In genomic region chr6:134180540-134180939, GRCh38 we compare ENCODE assay signal across 5 cellular contexts.
DNase-seq lines count a peak whose midpoint lies in the region; ATAC-seq and TF ChIP-seq lines count a peak whose summit lies in the region.
"Not testable (repeated sequence)": the region's sequence is repeated elsewhere in the genome, so short reads cannot be mapped to it uniquely, and the experiment has no call there.

No MANE protein-coding gene starts in this region.

- H2AK5ac ChIP-seq in IMR-90 (ENCODE audit: low read depth, low read length) = not testable (repeated sequence)

- intact Hi-C loops in IMR-90 (cut with micrococcal nuclease) = not testable (repeated sequence)
- intact Hi-C loops in dorsolateral prefrontal cortex (cut with DNase I) = loop anchor here (5.0 to 10.0 kb wide), 2 partner anchors 74 to 77 kb away; no protein-coding TSS in a partner anchor

- H3K9me3 ChIP-seq in IMR-90 (ENCODE audit: control insufficient read depth, insufficient read depth, low read length); parathyroid adenoma (ENCODE audit: control insufficient read depth, low read length): not testable (repeated sequence)

- not testable (repeated sequence) for H3K9ac ChIP-seq in IMR-90 (ENCODE audit: low read depth, low read length)
- peak overlapping the region; percentile 13 for H3K9ac ChIP-seq in parathyroid adenoma

- H3K27me3 Mint-ChIP-seq in WTC11 (ENCODE audit: low read depth) = peaks cover 21% of the 10 kb centered on the region

- peaks cover 8 to 11% of the 10 kb centered on the region in 2 experiments for H3K79me1 ChIP-seq in IMR-90 (ENCODE audit: low read depth in 1 of 2, low read length in 2 of 2)

- H2BK15ac ChIP-seq in IMR-90 (ENCODE audit: low read depth, low read length) = not testable (repeated sequence)

- H3K4me1 ChIP-seq in IMR-90 (ENCODE audit: control insufficient read depth, insufficient read depth, low read length) = not testable (repeated sequence)
- H3K4me1 ChIP-seq in parathyroid adenoma = peaks cover 68% of the 10 kb centered on the region

- not testable (repeated sequence) for TF ChIP-seq POLR2A in IMR-90 (IDR thresholded peaks at IDR 0.05; ENCODE audit: low read depth, low read length)

- not testable (repeated sequence) for H3K4me3 Mint-ChIP-seq in WTC11

- H4K91ac ChIP-seq in IMR-90 (ENCODE audit: insufficient read depth, low read depth, low read length) = 0 out of 2 replicates have a peak overlapping the region, but pooled peaks have one; percentile 17

- H4K8ac ChIP-seq in IMR-90 (ENCODE audit: low read depth in 2 of 2, low read length in 2 of 2) = not testable (repeated sequence)

- ATAC-seq in IMR-90 (ENCODE audit: low read depth); WTC11: not testable (repeated sequence)

- H3K4me2 ChIP-seq in IMR-90 (ENCODE audit: low read depth, low read length); parathyroid adenoma (ENCODE audit: low read length): not testable (repeated sequence)

- H4K5ac ChIP-seq in IMR-90 (ENCODE audit: low read depth, low read length) = not testable (repeated sequence)

- CTCF ChIA-PET in IMR-90 (lab: Yijun Ruan, JAX) = not testable (repeated sequence)
- CTCF ChIA-PET in WTC11 (lab: Charles Lee) = interaction anchor here (1.4 to 2.0 kb wide), 2 partner anchors 137 to 702 kb away, joined by 4 read pairs; partner anchors contain the start of gene SGK1

- H3K14ac ChIP-seq in IMR-90 (replicated peaks; ENCODE audit: low read depth, low read length) = not testable (repeated sequence)

- not testable (repeated sequence) for TF ChIP-seq RAD21 in IMR-90 (IDR thresholded peaks at IDR 0.05; ENCODE audit: low read length)

- POLR2A ChIA-PET in IMR-90 (lab: Charles Lee; ENCODE audit: unreplicated experiment); WTC11 (lab: Charles Lee): not testable (repeated sequence)

- not testable (repeated sequence) for H3K23ac ChIP-seq in IMR-90 (ENCODE audit: low read depth, low read length)

- dilution Hi-C loops in IMR-90 (cut with HindIII; ENCODE audit: low sequenced_read_pairs, unreplicated experiment) = not testable (repeated sequence)

- not testable (repeated sequence) for H2BK20ac ChIP-seq in IMR-90 (ENCODE audit: low read depth, low read length)

- TF ChIP-seq CTCF in IMR-90 (conservative IDR thresholded peaks at IDR 0.05; ENCODE audit: low read depth, low read length); WTC11 (IDR thresholded peaks at IDR 0.05); dorsolateral prefrontal cortex (IDR thresholded peaks at IDR 0.05 in 54 of 56, conservative IDR thresholded peaks at IDR 0.05 in 2 of 56; ENCODE audit: low read depth in 1 of 56, partially characterized antibody in 56 of 56); parathyroid adenoma (IDR thresholded peaks at IDR 0.05): not testable (repeated sequence)

- not testable (repeated sequence) for H2AK9ac ChIP-seq in IMR-90 (replicated peaks; ENCODE audit: low read depth, low read length, poor library complexity)

- H3K27ac ChIP-seq in IMR-90 (ENCODE audit: insufficient read depth, low read length) = not testable (repeated sequence)
- H3K27ac ChIP-seq in dorsolateral prefrontal cortex (peak overlapping the region in 41 of 59 donors; percentile 7 to 100 (median 69)), parathyroid adenoma (peak overlapping the region; percentile 100), temporal lobe (ENCODE audit: low read depth, low read length) (peak overlapping the region; percentile 50)

- H3K9me3 Mint-ChIP-seq in WTC11 = not testable (repeated sequence)

- peaks cover 55% of the 10 kb centered on the region for H3K4me1 Mint-ChIP-seq in WTC11

- H3K4ac ChIP-seq in IMR-90 (ENCODE audit: low read depth, low read length) = not testable (repeated sequence)

- not testable (repeated sequence) for H3K9me1 ChIP-seq in IMR-90 (ENCODE audit: insufficient read depth, low read length)

- H3K56ac ChIP-seq in IMR-90 (ENCODE audit: extremely low read depth, insufficient read depth, low read length) = not testable (repeated sequence)

- 90% methylated on average over 2 of the region's 4 CpGs; no CpG with 5 or more reads in 1 of the 2 experiments for WGBS in IMR-90 (ENCODE audit: extremely low coverage in 2 of 2, insufficient read length in 1 of 2), 2 experiments

- not testable (repeated sequence) for H3K4me3 ChIP-seq in IMR-90 (ENCODE audit: insufficient read depth, low read depth, low read length); dorsolateral prefrontal cortex; parathyroid adenoma (ENCODE audit: low read depth, low read length)

- not testable (repeated sequence) for H2BK5ac ChIP-seq in IMR-90 (ENCODE audit: low read depth, low read length, poor library complexity, severe bottlenecking)

- H3K36me3 ChIP-seq in IMR-90 (ENCODE audit: control insufficient read depth, insufficient read depth, low read length); parathyroid adenoma (ENCODE audit: control insufficient read depth, insufficient read depth, low read length): not testable (repeated sequence)

- not testable (repeated sequence) for H3K27ac Mint-ChIP-seq in WTC11

- H2BK120ac ChIP-seq in IMR-90 (ENCODE audit: low read depth, low read length) = not testable (repeated sequence)

- not testable (repeated sequence) for H3K18ac ChIP-seq in IMR-90 (ENCODE audit: low read depth, low read length)

- not testable (repeated sequence) for BruUV-seq in IMR-90 (replicated peaks; lab: Mats Ljungman, UMichigan)

- peaks cover 16% of the 10 kb centered on the region for H3K79me2 ChIP-seq in parathyroid adenoma

- DNase-seq in IMR-90; WTC11 (ENCODE audit: low spot score); dorsolateral prefrontal cortex: not testable (repeated sequence)

- in situ Hi-C loops in IMR-90 (cut with MboI; ENCODE audit: low sequenced_read_pairs) = not testable (repeated sequence)

- H3K36me3 Mint-ChIP-seq in WTC11 = not testable (repeated sequence)

- not testable (repeated sequence) for H3K27me3 ChIP-seq in IMR-90 (ENCODE audit: control insufficient read depth, insufficient read depth, low read length); dorsolateral prefrontal cortex; parathyroid adenoma (ENCODE audit: control insufficient read depth, insufficient read depth, low read length)

- not testable (repeated sequence) for H2AFZ ChIP-seq in IMR-90 (replicated peaks; ENCODE audit: low read length, poor library complexity); parathyroid adenoma

- H4K20me1 ChIP-seq in IMR-90 (ENCODE audit: insufficient read depth, low read length) = not testable (repeated sequence)

TF ChIP-seq in WTC11, 78 proteins besides CTCF, POLR2A, EP300 and RAD21:
- TF ChIP-seq ZNF121 (CRISPR knock-in tag; IDR thresholded peaks at IDR 0.05) = peak; percentile 97
